ENCODE assay signal across 15 cellular contexts in genomic region chr7:34463830-34464229, GRCh38.
DNase-seq lines count a peak whose midpoint lies in the region; TF ChIP-seq lines count a peak whose summit lies in the region.
"Had no signal": no experiment of that assay in that cellular context is flagged by ENCODE, and none has a peak within 500 bp of the region (broad histone marks: within the 10 kb centered on the region; RNA-seq: fewer than 3 reads in every experiment).

No MANE protein-coding gene starts in this region.

- H3K36me3 ChIP-seq in kidney epithelial cell (ENCODE audit: control insufficient read depth, insufficient read depth, low read length) (no peaks in the 10 kb centered on the region), MM.1S (replicated peaks; ENCODE audit: insufficient read depth, low read length) (no peaks in the 10 kb centered on the region), BE2C (no peaks in the 10 kb centered on the region)
- H3K36me3 ChIP-seq: Peyer's patch had no signal

- no peak for TF ChIP-seq CTCF in Calu3 (IDR thresholded peaks at IDR 0.05; ENCODE audit: unreplicated experiment)
- no peak for TF ChIP-seq CTCF in kidney epithelial cell (IDR thresholded peaks at IDR 0.05; ENCODE audit: insufficient read depth, low read length, poor library complexity, severe bottlenecking)
- no peak for TF ChIP-seq CTCF in MM.1S (IDR thresholded peaks at IDR 0.05; ENCODE audit: low read length)
- no peak for TF ChIP-seq CTCF in BE2C (IDR thresholded peaks at IDR 0.05; ENCODE audit: low read depth, low read length)

- CTCF ChIA-PET in Calu3 (lab: Charles Lee), result interaction anchor here (0.5 kb wide), 1 partner anchor 382 kb away, joined by 4 read pairs; no protein-coding TSS in a partner anchor

- no peaks in the 10 kb centered on the region for H3F3A ChIP-seq in MM.1S (ENCODE audit: insufficient read depth, low read length)

- no peaks in the 10 kb centered on the region for H3K36me3 Mint-ChIP-seq in Calu3 (ENCODE audit: insufficient read depth, unreplicated experiment)
- H3K36me3 Mint-ChIP-seq: activated naive CD8-positive, alpha-beta T cell; brain; CD4-positive, alpha-beta memory T cell had no signal

- H2AFZ ChIP-seq in MM.1S (ENCODE audit: low read length), result no peak overlapping the region

- H3K9ac ChIP-seq in MM.1S (ENCODE audit: low read length), result no peak overlapping the region

- H3K27ac ChIP-seq in MM.1S (ENCODE audit: low read length), result no peak overlapping the region
- H3K27ac ChIP-seq: Peyer's patch had no signal

- no peaks in the 10 kb centered on the region for H4K20me1 ChIP-seq in MM.1S (ENCODE audit: insufficient read depth, low read length)

- intact Hi-C loops in Calu3 (cut with micrococcal nuclease; ENCODE audit: unreplicated experiment), result no loop called here

- peaks cover 2% of the 10 kb centered on the region for H3K27me3 Mint-ChIP-seq in Calu3 (ENCODE audit: unreplicated experiment)
- H3K27me3 Mint-ChIP-seq: activated CD4-positive, alpha-beta T cell treated with anti-CD3 and anti-CD28 coated beads for 36 hours; activated naive CD8-positive, alpha-beta T cell; CD4-positive, alpha-beta memory T cell had no signal

- H3K9me3 ChIP-seq in MM.1S (replicated peaks; ENCODE audit: insufficient read depth, low read length) (no peaks in the 10 kb centered on the region), BE2C (no peaks in the 10 kb centered on the region)
- H3K9me3 ChIP-seq: Peyer's patch had no signal

- H3K79me2 ChIP-seq in MM.1S (ENCODE audit: low read length), result no peaks in the 10 kb centered on the region

- peaks cover 11% of the 10 kb centered on the region for H3K4me1 Mint-ChIP-seq in Calu3 (ENCODE audit: low read depth, unreplicated experiment)
- H3K4me1 Mint-ChIP-seq: activated CD4-positive, alpha-beta T cell treated with anti-CD3 and anti-CD28 coated beads for 36 hours; brain; CD4-positive, alpha-beta memory T cell had no signal

- DNase-seq in Calu3 (peak; percentile 30), HT1080 (ENCODE audit: low read depth) (peak; percentile 49), astrocyte of the hippocampus (ENCODE audit: low read depth, low spot score) (peak; percentile 27), kidney epithelial cell (ENCODE audit: low read depth) (peak; percentile 50), MM.1S (no peak), NCI-H187 (lab: John Stamatoyannopoulos, UW) (no peak), BE2C (no peak), NCI-H2107 (lab: John Stamatoyannopoulos, UW) (no peak)
- DNase-seq: activated CD4-positive, alpha-beta T cell treated with anti-CD3 and anti-CD28 coated beads for 36 hours; CD4-positive, alpha-beta memory T cell; DND-41; NCI-H1417 treated with DMSO at 0.1 percent for 48 hours; Peyer's patch had no signal

- H3K4me1 ChIP-seq in MM.1S (ENCODE audit: low read length) (no peaks in the 10 kb centered on the region), BE2C (no peaks in the 10 kb centered on the region)
- H3K4me1 ChIP-seq: Peyer's patch had no signal

- H3K4me3 ChIP-seq in kidney epithelial cell (ENCODE audit: low read depth, low read length), result no peak overlapping the region
- H3K4me3 ChIP-seq in MM.1S (ENCODE audit: low read length), result no peak overlapping the region
- H3K4me3 ChIP-seq in BE2C (ENCODE audit: low read depth, low read length), result no peak overlapping the region
- H3K4me3 ChIP-seq: Peyer's patch had no signal

- H3K4me2 ChIP-seq in MM.1S (ENCODE audit: low read depth, low read length), result no peak overlapping the region

- H3K9me2 ChIP-seq in MM.1S (replicated peaks; ENCODE audit: insufficient read depth, low read length), result no peaks in the 10 kb centered on the region

- no peak overlapping the region for H3K27ac Mint-ChIP-seq in Calu3 (ENCODE audit: unreplicated experiment)
- H3K27ac Mint-ChIP-seq: activated CD4-positive, alpha-beta T cell treated with anti-CD3 and anti-CD28 coated beads for 36 hours; activated naive CD8-positive, alpha-beta T cell; brain had no signal

- peaks cover 8% of the 10 kb centered on the region for H3K9me3 Mint-ChIP-seq in Calu3 (ENCODE audit: low read depth, unreplicated experiment)

- H3K27me3 ChIP-seq in kidney epithelial cell (ENCODE audit: control insufficient read depth, insufficient read depth, low read length) (no peaks in the 10 kb centered on the region), MM.1S (replicated peaks; ENCODE audit: insufficient read depth, low read length) (no peaks in the 10 kb centered on the region), BE2C (no peaks in the 10 kb centered on the region)
- H3K27me3 ChIP-seq: Peyer's patch had no signal

- no TSS peak for BruUV-seq in Calu3 (replicated peaks; lab: Mats Ljungman, UMichigan)

- H3K4me3 Mint-ChIP-seq in Calu3 (ENCODE audit: low read depth, unreplicated experiment), result no peak overlapping the region
- H3K4me3 Mint-ChIP-seq: activated CD4-positive, alpha-beta T cell treated with anti-CD3 and anti-CD28 coated beads for 36 hours; activated naive CD8-positive, alpha-beta T cell; brain; CD4-positive, alpha-beta memory T cell had no signal

Comparison
In these comparisons a context has a peak if more than half of its experiments do, and no peak if none do; other contexts are left out.
1. DNase-seq: peak in Calu3 (single experiment), HT1080 (single experiment), astrocyte of the hippocampus (single experiment) and kidney epithelial cell (single experiment); none in MM.1S (single experiment), NCI-H187 (0 of 2), BE2C (single experiment) and NCI-H2107 (single experiment).